17 cellular contexts compared by ENCODE assay signal in genomic region chr17:11503292-11503691, GRCh38.
DNase-seq lines count a peak whose midpoint lies in the region; ATAC-seq and TF ChIP-seq lines count a peak whose summit lies in the region.
"Had no signal": no experiment of that assay in that cellular context is flagged by ENCODE, and none has a peak within 500 bp of the region (broad histone marks: within the 10 kb centered on the region; RNA-seq: fewer than 3 reads in every experiment).

No MANE protein-coding gene starts in this region.

- no peak for ATAC-seq in GM18519 (IDR thresholded peaks at IDR 0.05; ENCODE audit: low FRiP score, unreplicated experiment)
- no peak for ATAC-seq in activated T-cell treated with anti-CD3 and anti-CD28 coated beads, Interleukin-2, amount 50 U/mL, for 72 hours (replicated peaks in 1 of 2)
- ATAC-seq: A549, HCT116, K562 had no signal

- H3K9ac ChIP-seq in endodermal cell (ENCODE audit: extremely low read depth, low read length, poor library complexity, severe bottlenecking): no peak overlapping the region
- H3K9ac ChIP-seq: BLaER1 had no signal

- H3K27ac Mint-ChIP-seq in endodermal cell: no peak overlapping the region
- H3K27ac Mint-ChIP-seq in activated T-cell treated with anti-CD3 and anti-CD28 coated beads, Interleukin-2, amount 50 U/mL, for 72 hours: no peak overlapping the region
- no peak overlapping the region for H3K27ac Mint-ChIP-seq in CD14-positive monocyte
- H3K27ac Mint-ChIP-seq: CD8-positive, alpha-beta memory T cell; HFFc6 had no signal

- H3K4me1 ChIP-seq in endodermal cell (ENCODE audit: control insufficient read depth, insufficient read depth, low read length): no peaks in the 10 kb centered on the region
- H3K4me1 ChIP-seq: A549, BLaER1 had no signal

- no peaks in the 10 kb centered on the region for H3K36me3 ChIP-seq in endodermal cell (ENCODE audit: control insufficient read depth, insufficient read depth, low read length)
- H3K36me3 ChIP-seq: BLaER1 had no signal

- H3K4me3 ChIP-seq in endodermal cell (ENCODE audit: low read length): no peak overlapping the region
- H3K4me3 ChIP-seq: A549, BLaER1, K562 had no signal

- H3K27ac ChIP-seq in endodermal cell (ENCODE audit: low read depth, low read length): no peak overlapping the region
- H3K27ac ChIP-seq: 22Rv1, A549, BLaER1 had no signal

- H3K27me3 ChIP-seq in endodermal cell (ENCODE audit: control insufficient read depth, insufficient read depth, low read length, poor library complexity, severe bottlenecking): no peaks in the 10 kb centered on the region
- H3K27me3 ChIP-seq: BLaER1 had no signal

- DNase-seq in NCI-H82 (lab: John Stamatoyannopoulos, UW) (peak; percentile 38), NCI-H82 treated with DMSO at 0.1 percent for 48 hours (lab: John Stamatoyannopoulos, UW; ENCODE audit: unreplicated experiment) (no peak), endodermal cell (peak; percentile 65), islet precursor cell (peak; percentile 49), D341Med (ENCODE audit: low spot score) (no peak), CD14-positive monocyte (ENCODE audit: low spot score) (no peak)
- no peak for DNase-seq in activated T-cell treated with anti-CD3 and anti-CD28 coated beads, Interleukin-2, amount 50 U/mL, for 72 hours
- DNase-seq: CD8-positive, alpha-beta memory T cell; COR-L47; HFFc6; IMR-90 had no signal

- H3K4me1 Mint-ChIP-seq in endodermal cell (peaks cover 5% of the 10 kb centered on the region), CD14-positive monocyte (no peaks in the 10 kb centered on the region)
- no peaks in the 10 kb centered on the region for H3K4me1 Mint-ChIP-seq in activated T-cell treated with anti-CD3 and anti-CD28 coated beads, Interleukin-2, amount 50 U/mL, for 72 hours (ENCODE audit: low read depth)
- H3K4me1 Mint-ChIP-seq: CD8-positive, alpha-beta memory T cell had no signal

- H3K4me3 Mint-ChIP-seq in endodermal cell (no peak overlapping the region), CD14-positive monocyte (no peak overlapping the region)
- H3K4me3 Mint-ChIP-seq in activated T-cell treated with anti-CD3 and anti-CD28 coated beads, Interleukin-2, amount 50 U/mL, for 72 hours: no peak overlapping the region
- H3K4me3 Mint-ChIP-seq: CD8-positive, alpha-beta memory T cell; HFFc6 had no signal

- peak; percentile 57 for TF ChIP-seq CTCF in endodermal cell (conservative IDR thresholded peaks at IDR 0.05)
- no peak for TF ChIP-seq CTCF in CD14-positive monocyte (IDR thresholded peaks at IDR 0.05)

- intact Hi-C loops in CD14-positive monocyte (cut with micrococcal nuclease): no loop called here

- no peaks in the 10 kb centered on the region for H3K9me3 ChIP-seq in endodermal cell (ENCODE audit: control insufficient read depth, low read length)
- H3K9me3 ChIP-seq: A549, BLaER1 had no signal

- H3K9me3 Mint-ChIP-seq in endodermal cell (no peaks in the 10 kb centered on the region), CD14-positive monocyte (peaks cover 2 to 30% (median 19%) of the 10 kb centered on the region in 7 donors)
- peaks cover 4 to 8% of the 10 kb centered on the region in 2 donors for H3K9me3 Mint-ChIP-seq in activated T-cell treated with anti-CD3 and anti-CD28 coated beads, Interleukin-2, amount 50 U/mL, for 72 hours

- H3K36me3 Mint-ChIP-seq in endodermal cell (ENCODE audit: low read depth) (no peaks in the 10 kb centered on the region), CD14-positive monocyte (no peaks in the 10 kb centered on the region)
- H3K36me3 Mint-ChIP-seq in activated T-cell treated with anti-CD3 and anti-CD28 coated beads, Interleukin-2, amount 50 U/mL, for 72 hours (ENCODE audit: insufficient read depth in 2 of 2): peaks cover under 1 to 1% of the 10 kb centered on the region in 2 donors
- H3K36me3 Mint-ChIP-seq: CD8-positive, alpha-beta memory T cell had no signal

- WGBS in endodermal cell (ENCODE audit: insufficient coverage in 1 of 2, insufficient read length in 1 of 2), 2 experiments: 79 to 84% methylated on average over 3 to 6 of the region's 6 CpGs

- peaks cover 2% of the 10 kb centered on the region for H3K27me3 Mint-ChIP-seq in endodermal cell (ENCODE audit: insufficient read depth)
- H3K27me3 Mint-ChIP-seq in activated T-cell treated with anti-CD3 and anti-CD28 coated beads, Interleukin-2, amount 50 U/mL, for 72 hours (ENCODE audit: low read depth): no peaks in the 10 kb centered on the region
- H3K27me3 Mint-ChIP-seq in CD14-positive monocyte (ENCODE audit: low read depth in 3 of 3): peaks cover 0 to 3% (median 2%) of the 10 kb centered on the region in 3 donors
- H3K27me3 Mint-ChIP-seq: CD8-positive, alpha-beta memory T cell had no signal

Comparison
In these comparisons a context has a peak if more than half of its experiments do, and no peak if none do; other contexts are left out.
1. DNase-seq: peak in NCI-H82 (single experiment), endodermal cell (single experiment) and islet precursor cell (single experiment); none in NCI-H82 treated with DMSO at 0.1 percent for 48 hours (single experiment), activated T-cell treated with anti-CD3 and anti-CD28 coated beads, Interleukin-2, amount 50 U/mL, for 72 hours (0 of 2), D341Med (single experiment) and CD14-positive monocyte (single experiment).